In genomic region chr10:97229322-97229721, GRCh38 we compare ENCODE assay signal across 18 cellular contexts. TPM values are rescaled to one million over a fixed set of nuclear protein-coding genes. Genes with fewer than 3 reads are reported as not detected.
DNase-seq lines count a peak whose midpoint lies in the region; ATAC-seq, FAIRE-seq and TF ChIP-seq lines count a peak whose summit lies in the region.
"Had no signal": no experiment of that assay in that cellular context is flagged by ENCODE, and none has a peak within 500 bp of the region (broad histone marks: within the 10 kb centered on the region; RNA-seq: fewer than 3 reads in every experiment).

No MANE protein-coding gene starts in this region.

- in situ Hi-C loops in Caki2 (cut with HindIII; ENCODE audit: low pct_unique_long_range_greater_than_20kb, low sequenced_read_pairs): no loop called here

- intact Hi-C loops in activated T-helper 2 cell treated with anti-CD3 and anti-CD28 coated beads, Interferon-gamma antibody, Interleukin-2, Interleukin-4, amounts not matched to agents 10 μg/mL and 5 μg/mL and 100 μg/mL, durations not matched to agents 14 hours and 24 hours and 36 hours (cut with micrococcal nuclease): no loop called here
- intact Hi-C loops in prostate gland (cut with DNase I): no loop called here

- peaks cover 73% of the 10 kb centered on the region for H3K36me3 Mint-ChIP-seq in activated T-helper 2 cell treated with anti-CD3 and anti-CD28 coated beads, Interferon-gamma antibody, Interleukin-2, Interleukin-4, amounts not matched to agents 10 μg/mL and 5 μg/mL and 100 μg/mL, durations not matched to agents 14 hours and 24 hours and 36 hours (ENCODE audit: low read depth)
- no peaks in the 10 kb centered on the region for H3K36me3 Mint-ChIP-seq in endothelial cell (ENCODE audit: low read depth, unreplicated experiment)

- H3K4me1 Mint-ChIP-seq in activated T-helper 2 cell treated with anti-CD3 and anti-CD28 coated beads, Interferon-gamma antibody, Interleukin-2, Interleukin-4, amounts not matched to agents 10 μg/mL and 5 μg/mL and 100 μg/mL, durations not matched to agents 14 hours and 24 hours and 36 hours (ENCODE audit: low read depth): peaks cover 28% of the 10 kb centered on the region
- peaks cover 3% of the 10 kb centered on the region for H3K4me1 Mint-ChIP-seq in endothelial cell (ENCODE audit: unreplicated experiment)

- no peak for ATAC-seq in GM19328 (IDR thresholded peaks at IDR 0.05; ENCODE audit: unreplicated experiment)
- ATAC-seq: lower lobe of right lung had no signal

- H3K9me3 ChIP-seq in prostate gland: no peaks in the 10 kb centered on the region
- H3K9me3 ChIP-seq: lower lobe of right lung, suprapubic skin had no signal

- no peaks in the 10 kb centered on the region for H3K9me3 Mint-ChIP-seq in activated T-helper 2 cell treated with anti-CD3 and anti-CD28 coated beads, Interferon-gamma antibody, Interleukin-2, Interleukin-4, amounts not matched to agents 10 μg/mL and 5 μg/mL and 100 μg/mL, durations not matched to agents 14 hours and 24 hours and 36 hours
- H3K9me3 Mint-ChIP-seq in endothelial cell (ENCODE audit: unreplicated experiment): no peaks in the 10 kb centered on the region
- H3K9me3 Mint-ChIP-seq: T-helper 2 cell treated with Interferon-gamma antibody and Interleukin-4, amounts not matched to agents 5 μg/mL and 100 μg/mL, for 36 hours had no signal

- no peaks in the 10 kb centered on the region for H3K27me3 Mint-ChIP-seq in activated T-helper 2 cell treated with anti-CD3 and anti-CD28 coated beads, Interferon-gamma antibody, Interleukin-2, Interleukin-4, amounts not matched to agents 10 μg/mL and 5 μg/mL and 100 μg/mL, durations not matched to agents 14 hours and 24 hours and 36 hours (ENCODE audit: low read depth)
- H3K27me3 Mint-ChIP-seq in endothelial cell (ENCODE audit: unreplicated experiment): no peaks in the 10 kb centered on the region

- H3K4me3 ChIP-seq in prostate gland: no peak overlapping the region
- H3K4me3 ChIP-seq: lower lobe of right lung, suprapubic skin had no signal

- no peak for TF ChIP-seq POLR2A in prostate gland (IDR thresholded peaks at IDR 0.05)

- no peak overlapping the region for H3K27ac ChIP-seq in prostate gland
- H3K27ac ChIP-seq: lower lobe of right lung, suprapubic skin had no signal

- no peaks in the 10 kb centered on the region for H3K27me3 ChIP-seq in prostate gland (replicated peaks; ENCODE audit: insufficient read depth)
- H3K27me3 ChIP-seq: suprapubic skin had no signal

- H3K4me3 Mint-ChIP-seq in activated T-helper 2 cell treated with anti-CD3 and anti-CD28 coated beads, Interferon-gamma antibody, Interleukin-2, Interleukin-4, amounts not matched to agents 10 μg/mL and 5 μg/mL and 100 μg/mL, durations not matched to agents 14 hours and 24 hours and 36 hours (ENCODE audit: low read depth): no peak overlapping the region
- H3K4me3 Mint-ChIP-seq in endothelial cell (ENCODE audit: unreplicated experiment): no peak overlapping the region
- H3K4me3 Mint-ChIP-seq: T-helper 2 cell treated with Interferon-gamma antibody and Interleukin-4, amounts not matched to agents 5 μg/mL and 100 μg/mL, for 36 hours had no signal

- no peaks in the 10 kb centered on the region for H3K36me3 ChIP-seq in prostate gland

- TF ChIP-seq CTCF in prostate gland (IDR thresholded peaks at IDR 0.05): no peak
- no peak for TF ChIP-seq CTCF in endothelial cell (IDR thresholded peaks at IDR 0.05; ENCODE audit: unreplicated experiment)

- peak overlapping the region; percentile 51 for H3K27ac Mint-ChIP-seq in activated T-helper 2 cell treated with anti-CD3 and anti-CD28 coated beads, Interferon-gamma antibody, Interleukin-2, Interleukin-4, amounts not matched to agents 10 μg/mL and 5 μg/mL and 100 μg/mL, durations not matched to agents 14 hours and 24 hours and 36 hours
- H3K27ac Mint-ChIP-seq in endothelial cell (ENCODE audit: unreplicated experiment): no peak overlapping the region
- H3K27ac Mint-ChIP-seq: T-helper 2 cell treated with Interferon-gamma antibody and Interleukin-4, amounts not matched to agents 5 μg/mL and 100 μg/mL, for 36 hours had no signal

- no peaks in the 10 kb centered on the region for H3K4me1 ChIP-seq in prostate gland (replicated peaks)
- H3K4me1 ChIP-seq: lower lobe of right lung, suprapubic skin had no signal

- DNase-seq in Caki2 (ENCODE audit: low read depth): peak; percentile 37
- DNase-seq in GM19239 (ENCODE audit: insufficient read length, low spot score): no peak
- no peak for DNase-seq in activated T-helper 2 cell treated with anti-CD3 and anti-CD28 coated beads, Interferon-gamma antibody, Interleukin-2, Interleukin-4, amounts not matched to agents 10 μg/mL and 5 μg/mL and 100 μg/mL, durations not matched to agents 14 hours and 24 hours and 36 hours (ENCODE audit: low spot score)
- DNase-seq in iris pigment epithelial cell (ENCODE audit: low read depth): peak; percentile 66
- no peak for DNase-seq in prostate gland (ENCODE audit: low spot score)
- DNase-seq in NCI-H2029 (lab: John Stamatoyannopoulos, UW): no peak
- no peak for DNase-seq in endothelial cell (ENCODE audit: low spot score)
- DNase-seq: activated naive CD4-positive, alpha-beta T cell; AML-193; COR-L47; GDM1; KG1; lower lobe of right lung; NCI-H526; SHP77 treated with DMSO at 0.1 percent for 48 hours had no signal

- FAIRE-seq in GM19239 (lab: Jason Lieb, UNC): peak; percentile 53

RNA-seq across cellular contexts. Expression of gene SLIT1, which starts 43.6 kb away (rescaled TPM):
- 0.03 and 0.49 TPM in 2 replicates for total RNA-seq in Caki2 (2014; rRNA removed; shearing (Covaris generic); ENCODE audit: low replicate concordance)
- 0.21 and 0.32 TPM in 2 replicates for total RNA-seq in activated T-helper 2 cell treated with anti-CD3 and anti-CD28 coated beads, Interferon-gamma antibody, Interleukin-2, Interleukin-4, amounts not matched to agents 10 μg/mL and 5 μg/mL and 100 μg/mL, durations not matched to agents 14 hours and 24 hours and 36 hours
- total RNA-seq in prostate gland (under 1 TPM; 0.59 to 0.91 TPM), endothelial cell (ENCODE audit: unreplicated experiment) (0.54 TPM)

Comparison
In these comparisons a context has a peak if more than half of its experiments do, and no peak if none do; other contexts are left out.
1. DNase-seq: peak in Caki2 (single experiment) and iris pigment epithelial cell (single experiment); none in GM19239 (single experiment), activated T-helper 2 cell treated with anti-CD3 and anti-CD28 coated beads, Interferon-gamma antibody, Interleukin-2, Interleukin-4, amounts not matched to agents 10 μg/mL and 5 μg/mL and 100 μg/mL, durations not matched to agents 14 hours and 24 hours and 36 hours (single experiment), prostate gland (single experiment), NCI-H2029 (single experiment) and endothelial cell (single experiment).